ENCODE assay signal across 1 cellular context in the genomic region with DNA sequence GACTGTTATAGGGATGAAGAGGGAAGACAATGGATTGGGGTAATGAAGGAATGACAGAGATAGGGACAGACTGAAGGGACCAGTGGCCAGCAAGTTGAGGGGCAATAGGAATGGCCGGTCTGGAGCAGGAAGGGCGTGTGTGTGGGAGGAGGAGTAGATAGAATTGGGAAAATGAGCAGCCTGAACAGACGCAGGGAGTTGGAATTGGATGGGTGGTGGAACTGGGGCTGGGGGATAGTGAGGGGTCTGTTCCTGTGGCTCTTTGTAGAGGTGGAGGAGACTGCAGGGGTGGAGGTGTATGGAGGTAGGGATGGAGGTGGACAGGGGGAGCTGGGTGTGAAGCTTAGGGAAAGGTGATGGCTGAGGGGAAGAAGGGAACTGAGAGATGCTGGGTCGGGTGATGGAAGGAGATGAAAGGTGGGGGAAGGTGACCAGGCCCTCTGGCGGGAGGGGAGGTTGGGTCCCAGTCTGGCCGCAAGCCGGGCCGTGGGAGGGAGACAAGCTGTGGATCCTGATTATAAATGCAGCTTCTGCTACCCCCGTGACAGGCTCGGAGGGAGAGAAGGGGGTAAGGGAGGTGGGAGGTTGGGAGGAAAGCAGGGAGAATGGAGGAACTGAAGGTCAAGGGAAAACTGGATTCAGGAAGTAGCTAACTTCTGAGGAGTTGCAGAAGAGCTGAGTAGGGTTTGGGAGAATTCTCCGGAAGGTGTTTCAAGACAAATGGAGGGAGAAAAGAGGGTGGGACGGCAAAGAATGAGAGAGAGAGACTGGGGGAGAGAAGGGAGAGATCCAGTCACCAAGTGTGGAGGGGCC.
TF ChIP-seq lines count a peak whose summit lies in the region.

No MANE protein-coding gene starts in this region.

TF ChIP-seq in K562, 482 proteins besides CTCF, POLR2A, EP300 and RAD21 (continued from another document and continues in another):
- TF ChIP-seq, protein P1, sequence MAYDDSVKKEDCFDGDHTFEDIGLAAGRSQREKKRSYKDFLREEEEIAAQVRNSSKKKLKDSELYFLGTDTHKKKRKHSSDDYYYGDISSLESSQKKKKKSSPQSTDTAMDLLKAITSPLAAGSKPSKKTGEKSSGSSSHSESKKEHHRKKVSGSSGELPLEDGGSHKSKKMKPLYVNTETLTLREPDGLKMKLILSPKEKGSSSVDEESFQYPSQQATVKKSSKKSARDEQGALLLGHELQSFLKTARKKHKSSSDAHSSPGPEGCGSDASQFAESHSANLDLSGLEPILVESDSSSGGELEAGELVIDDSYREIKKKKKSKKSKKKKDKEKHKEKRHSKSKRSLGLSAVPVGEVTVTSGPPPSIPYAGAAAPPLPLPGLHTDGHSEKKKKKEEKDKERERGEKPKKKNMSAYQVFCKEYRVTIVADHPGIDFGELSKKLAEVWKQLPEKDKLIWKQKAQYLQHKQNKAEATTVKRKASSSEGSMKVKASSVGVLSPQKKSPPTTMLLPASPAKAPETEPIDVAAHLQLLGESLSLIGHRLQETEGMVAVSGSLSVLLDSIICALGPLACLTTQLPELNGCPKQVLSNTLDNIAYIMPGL (CRISPR knock-in tag; IDR thresholded peaks at IDR 0.05): 0 out of 2 replicates have a peak, but pooled peaks have one; percentile 13
- TF ChIP-seq MIER1 (IDR thresholded peaks at IDR 0.05; ENCODE audit: low read depth) (peak; percentile 72; the same call in 1 of the 2 replicates), U2AF1 (optimal IDR thresholded peaks at IDR 0.05; ENCODE audit: low read depth, low read length) (no peak), CSDE1 (IDR thresholded peaks at IDR 0.05) (peak in 1 of 2 experiments; percentile 31; a peak in 1 of 4 replicates), ZNF24 (IDR thresholded peaks at IDR 0.05) (peak; percentile 10; the same call in 1 of the 2 replicates), ETV1 (tag; conservative IDR thresholded peaks at IDR 0.05; ENCODE audit: low read depth) (peak; percentile 15; the same call in 1 of the 2 replicates), SMAD2 (IDR thresholded peaks at IDR 0.05; ENCODE audit: low read depth, low read length) (no peak), NFRKB (IDR thresholded peaks at IDR 0.05; ENCODE audit: low read depth) (peak; percentile 94), ATF7 (IDR thresholded peaks at IDR 0.05) (0 out of 2 replicates have a peak, but pooled peaks have one; percentile 32), ZNF316 (IDR thresholded peaks at IDR 0.05) (peak; percentile 14; the same call in 1 of the 2 replicates), ZNF197 (CRISPR knock-in tag; IDR thresholded peaks at IDR 0.05; ENCODE audit: low read depth) (no peak), ZNF830 (CRISPR knock-in tag; IDR thresholded peaks at IDR 0.05) (no peak), ZNF668 (CRISPR knock-in tag; IDR thresholded peaks at IDR 0.05) (no peak), NBN (IDR thresholded peaks at IDR 0.05; ENCODE audit: low read depth) (peak; percentile 80; the same call in 1 of the 2 replicates), TAL1 (IDR thresholded peaks at IDR 0.05) (peak; percentile 63; the same call in 1 of the 2 replicates), BRD9 (IDR thresholded peaks at IDR 0.05; ENCODE audit: low read depth, partially characterized antibody) (peak; percentile 87), PTBP1 (IDR thresholded peaks at IDR 0.05; ENCODE audit: low read depth, low read length) (0 out of 2 replicates have a peak, but pooled peaks have one; percentile 18), BACH1 (tag; IDR thresholded peaks at IDR 0.05) (no peak), NR3C1 (CRISPR knock-in tag; IDR thresholded peaks at IDR 0.05) (no peak), ZBTB1 (CRISPR knock-in tag; IDR thresholded peaks at IDR 0.05; ENCODE audit: borderline replicate concordance, low read depth) (0 out of 2 replicates have a peak, but pooled peaks have one; percentile 36), POLR2G (IDR thresholded peaks at IDR 0.05; ENCODE audit: low read depth, low read length) (no peak), TRIM28 (IDR thresholded peaks at IDR 0.05) (0 out of 2 replicates have a peak, but pooled peaks have one; percentile 42), CC2D1A (IDR thresholded peaks at IDR 0.05) (peak; percentile 81; the same call in 1 of the 2 replicates), SMAD4 (CRISPR knock-in tag; conservative IDR thresholded peaks at IDR 0.05) (peak; percentile 43), ATF1 (CRISPR knock-in tag; IDR thresholded peaks at IDR 0.05) (no peak), ATF1 (tag; IDR thresholded peaks at IDR 0.05) (0 out of 2 replicates have a peak, but pooled peaks have one; percentile 14), HMG20A (CRISPR knock-in tag; conservative IDR thresholded peaks at IDR 0.05) (no peak), CBFA2T2 (conservative IDR thresholded peaks at IDR 0.05) (peak; percentile 77), PHF8 (IDR thresholded peaks at IDR 0.05; ENCODE audit: borderline replicate concordance, low read length) (peak; percentile 52; the same call in 1 of the 2 replicates)
- TF ChIP-seq, protein P2, sequence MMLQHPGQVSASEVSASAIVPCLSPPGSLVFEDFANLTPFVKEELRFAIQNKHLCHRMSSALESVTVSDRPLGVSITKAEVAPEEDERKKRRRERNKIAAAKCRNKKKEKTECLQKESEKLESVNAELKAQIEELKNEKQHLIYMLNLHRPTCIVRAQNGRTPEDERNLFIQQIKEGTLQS (IDR thresholded peaks at IDR 0.05): 0 out of 2 replicates have a peak, but pooled peaks have one; percentile 38
- TF ChIP-seq, protein P2 (CRISPR knock-in tag; conservative IDR thresholded peaks at IDR 0.05): no peak
- TF ChIP-seq, protein P3, sequence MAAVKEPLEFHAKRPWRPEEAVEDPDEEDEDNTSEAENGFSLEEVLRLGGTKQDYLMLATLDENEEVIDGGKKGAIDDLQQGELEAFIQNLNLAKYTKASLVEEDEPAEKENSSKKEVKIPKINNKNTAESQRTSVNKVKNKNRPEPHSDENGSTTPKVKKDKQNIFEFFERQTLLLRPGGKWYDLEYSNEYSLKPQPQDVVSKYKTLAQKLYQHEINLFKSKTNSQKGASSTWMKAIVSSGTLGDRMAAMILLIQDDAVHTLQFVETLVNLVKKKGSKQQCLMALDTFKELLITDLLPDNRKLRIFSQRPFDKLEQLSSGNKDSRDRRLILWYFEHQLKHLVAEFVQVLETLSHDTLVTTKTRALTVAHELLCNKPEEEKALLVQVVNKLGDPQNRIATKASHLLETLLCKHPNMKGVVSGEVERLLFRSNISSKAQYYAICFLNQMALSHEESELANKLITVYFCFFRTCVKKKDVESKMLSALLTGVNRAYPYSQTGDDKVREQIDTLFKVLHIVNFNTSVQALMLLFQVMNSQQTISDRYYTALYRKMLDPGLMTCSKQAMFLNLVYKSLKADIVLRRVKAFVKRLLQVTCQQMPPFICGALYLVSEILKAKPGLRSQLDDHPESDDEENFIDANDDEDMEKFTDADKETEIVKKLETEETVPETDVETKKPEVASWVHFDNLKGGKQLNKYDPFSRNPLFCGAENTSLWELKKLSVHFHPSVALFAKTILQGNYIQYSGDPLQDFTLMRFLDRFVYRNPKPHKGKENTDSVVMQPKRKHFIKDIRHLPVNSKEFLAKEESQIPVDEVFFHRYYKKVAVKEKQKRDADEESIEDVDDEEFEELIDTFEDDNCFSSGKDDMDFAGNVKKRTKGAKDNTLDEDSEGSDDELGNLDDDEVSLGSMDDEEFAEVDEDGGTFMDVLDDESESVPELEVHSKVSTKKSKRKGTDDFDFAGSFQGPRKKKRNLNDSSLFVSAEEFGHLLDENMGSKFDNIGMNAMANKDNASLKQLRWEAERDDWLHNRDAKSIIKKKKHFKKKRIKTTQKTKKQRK (IDR thresholded peaks at IDR 0.05; ENCODE audit: borderline replicate concordance, low read depth, low read length): no peak
- TF ChIP-seq, protein P4, sequence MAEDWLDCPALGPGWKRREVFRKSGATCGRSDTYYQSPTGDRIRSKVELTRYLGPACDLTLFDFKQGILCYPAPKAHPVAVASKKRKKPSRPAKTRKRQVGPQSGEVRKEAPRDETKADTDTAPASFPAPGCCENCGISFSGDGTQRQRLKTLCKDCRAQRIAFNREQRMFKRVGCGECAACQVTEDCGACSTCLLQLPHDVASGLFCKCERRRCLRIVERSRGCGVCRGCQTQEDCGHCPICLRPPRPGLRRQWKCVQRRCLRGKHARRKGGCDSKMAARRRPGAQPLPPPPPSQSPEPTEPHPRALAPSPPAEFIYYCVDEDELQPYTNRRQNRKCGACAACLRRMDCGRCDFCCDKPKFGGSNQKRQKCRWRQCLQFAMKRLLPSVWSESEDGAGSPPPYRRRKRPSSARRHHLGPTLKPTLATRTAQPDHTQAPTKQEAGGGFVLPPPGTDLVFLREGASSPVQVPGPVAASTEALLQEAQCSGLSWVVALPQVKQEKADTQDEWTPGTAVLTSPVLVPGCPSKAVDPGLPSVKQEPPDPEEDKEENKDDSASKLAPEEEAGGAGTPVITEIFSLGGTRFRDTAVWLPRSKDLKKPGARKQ (CRISPR knock-in tag; IDR thresholded peaks at IDR 0.05): no peak
- TF ChIP-seq, protein P5, sequence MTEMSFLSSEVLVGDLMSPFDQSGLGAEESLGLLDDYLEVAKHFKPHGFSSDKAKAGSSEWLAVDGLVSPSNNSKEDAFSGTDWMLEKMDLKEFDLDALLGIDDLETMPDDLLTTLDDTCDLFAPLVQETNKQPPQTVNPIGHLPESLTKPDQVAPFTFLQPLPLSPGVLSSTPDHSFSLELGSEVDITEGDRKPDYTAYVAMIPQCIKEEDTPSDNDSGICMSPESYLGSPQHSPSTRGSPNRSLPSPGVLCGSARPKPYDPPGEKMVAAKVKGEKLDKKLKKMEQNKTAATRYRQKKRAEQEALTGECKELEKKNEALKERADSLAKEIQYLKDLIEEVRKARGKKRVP (CRISPR knock-in tag; IDR thresholded peaks at IDR 0.05): no peak
- TF ChIP-seq, protein P6, sequence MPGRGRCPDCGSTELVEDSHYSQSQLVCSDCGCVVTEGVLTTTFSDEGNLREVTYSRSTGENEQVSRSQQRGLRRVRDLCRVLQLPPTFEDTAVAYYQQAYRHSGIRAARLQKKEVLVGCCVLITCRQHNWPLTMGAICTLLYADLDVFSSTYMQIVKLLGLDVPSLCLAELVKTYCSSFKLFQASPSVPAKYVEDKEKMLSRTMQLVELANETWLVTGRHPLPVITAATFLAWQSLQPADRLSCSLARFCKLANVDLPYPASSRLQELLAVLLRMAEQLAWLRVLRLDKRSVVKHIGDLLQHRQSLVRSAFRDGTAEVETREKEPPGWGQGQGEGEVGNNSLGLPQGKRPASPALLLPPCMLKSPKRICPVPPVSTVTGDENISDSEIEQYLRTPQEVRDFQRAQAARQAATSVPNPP (IDR thresholded peaks at IDR 0.05; ENCODE audit: borderline replicate concordance, insufficient read depth, insufficient read length): no peak
- TF ChIP-seq, protein P7, sequence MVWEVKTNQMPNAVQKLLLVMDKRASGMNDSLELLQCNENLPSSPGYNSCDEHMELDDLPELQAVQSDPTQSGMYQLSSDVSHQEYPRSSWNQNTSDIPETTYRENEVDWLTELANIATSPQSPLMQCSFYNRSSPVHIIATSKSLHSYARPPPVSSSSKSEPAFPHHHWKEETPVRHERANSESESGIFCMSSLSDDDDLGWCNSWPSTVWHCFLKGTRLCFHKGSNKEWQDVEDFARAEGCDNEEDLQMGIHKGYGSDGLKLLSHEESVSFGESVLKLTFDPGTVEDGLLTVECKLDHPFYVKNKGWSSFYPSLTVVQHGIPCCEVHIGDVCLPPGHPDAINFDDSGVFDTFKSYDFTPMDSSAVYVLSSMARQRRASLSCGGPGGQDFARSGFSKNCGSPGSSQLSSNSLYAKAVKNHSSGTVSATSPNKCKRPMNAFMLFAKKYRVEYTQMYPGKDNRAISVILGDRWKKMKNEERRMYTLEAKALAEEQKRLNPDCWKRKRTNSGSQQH (CRISPR knock-in tag; IDR thresholded peaks at IDR 0.05): peak; percentile 76
- TF ChIP-seq, protein P8, sequence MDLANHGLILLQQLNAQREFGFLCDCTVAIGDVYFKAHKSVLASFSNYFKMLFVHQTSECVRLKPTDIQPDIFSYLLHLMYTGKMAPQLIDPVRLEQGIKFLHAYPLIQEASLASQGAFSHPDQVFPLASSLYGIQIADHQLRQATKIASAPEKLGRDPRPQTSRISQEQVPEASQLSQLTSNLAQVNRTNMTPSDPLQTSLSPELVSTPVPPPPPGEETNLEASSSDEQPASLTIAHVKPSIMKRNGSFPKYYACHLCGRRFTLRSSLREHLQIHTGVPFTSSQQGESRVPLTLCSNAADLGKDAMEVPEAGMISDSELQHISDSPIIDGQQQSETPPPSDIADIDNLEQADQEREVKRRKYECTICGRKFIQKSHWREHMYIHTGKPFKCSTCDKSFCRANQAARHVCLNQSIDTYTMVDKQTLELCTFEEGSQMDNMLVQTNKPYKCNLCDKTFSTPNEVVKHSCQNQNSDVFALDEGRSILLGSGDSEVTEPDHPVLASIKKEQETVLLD (IDR thresholded peaks at IDR 0.05): 0 out of 2 replicates have a peak, but pooled peaks have one; percentile 34
- TF ChIP-seq, protein P9, sequence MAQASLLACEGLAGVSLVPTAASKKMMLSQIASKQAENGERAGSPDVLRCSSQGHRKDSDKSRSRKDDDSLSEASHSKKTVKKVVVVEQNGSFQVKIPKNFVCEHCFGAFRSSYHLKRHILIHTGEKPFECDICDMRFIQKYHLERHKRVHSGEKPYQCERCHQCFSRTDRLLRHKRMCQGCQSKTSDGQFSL (CRISPR knock-in tag; IDR thresholded peaks at IDR 0.05): no peak
- TF ChIP-seq, protein P9 (tag; IDR thresholded peaks at IDR 0.05): no peak
- TF ChIP-seq, protein P10, sequence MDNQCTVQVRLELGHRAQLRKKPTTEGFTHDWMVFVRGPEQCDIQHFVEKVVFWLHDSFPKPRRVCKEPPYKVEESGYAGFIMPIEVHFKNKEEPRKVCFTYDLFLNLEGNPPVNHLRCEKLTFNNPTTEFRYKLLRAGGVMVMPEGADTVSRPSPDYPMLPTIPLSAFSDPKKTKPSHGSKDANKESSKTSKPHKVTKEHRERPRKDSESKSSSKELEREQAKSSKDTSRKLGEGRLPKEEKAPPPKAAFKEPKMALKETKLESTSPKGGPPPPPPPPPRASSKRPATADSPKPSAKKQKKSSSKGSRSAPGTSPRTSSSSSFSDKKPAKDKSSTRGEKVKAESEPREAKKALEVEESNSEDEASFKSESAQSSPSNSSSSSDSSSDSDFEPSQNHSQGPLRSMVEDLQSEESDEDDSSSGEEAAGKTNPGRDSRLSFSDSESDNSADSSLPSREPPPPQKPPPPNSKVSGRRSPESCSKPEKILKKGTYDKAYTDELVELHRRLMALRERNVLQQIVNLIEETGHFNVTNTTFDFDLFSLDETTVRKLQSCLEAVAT (IDR thresholded peaks at IDR 0.05): peak in 1 of 2 experiments; percentile 81; a peak in 2 of 4 replicates
- TF ChIP-seq, protein P11, sequence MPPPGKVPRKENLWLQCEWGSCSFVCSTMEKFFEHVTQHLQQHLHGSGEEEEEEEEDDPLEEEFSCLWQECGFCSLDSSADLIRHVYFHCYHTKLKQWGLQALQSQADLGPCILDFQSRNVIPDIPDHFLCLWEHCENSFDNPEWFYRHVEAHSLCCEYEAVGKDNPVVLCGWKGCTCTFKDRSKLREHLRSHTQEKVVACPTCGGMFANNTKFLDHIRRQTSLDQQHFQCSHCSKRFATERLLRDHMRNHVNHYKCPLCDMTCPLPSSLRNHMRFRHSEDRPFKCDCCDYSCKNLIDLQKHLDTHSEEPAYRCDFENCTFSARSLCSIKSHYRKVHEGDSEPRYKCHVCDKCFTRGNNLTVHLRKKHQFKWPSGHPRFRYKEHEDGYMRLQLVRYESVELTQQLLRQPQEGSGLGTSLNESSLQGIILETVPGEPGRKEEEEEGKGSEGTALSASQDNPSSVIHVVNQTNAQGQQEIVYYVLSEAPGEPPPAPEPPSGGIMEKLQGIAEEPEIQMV (tag; conservative IDR thresholded peaks at IDR 0.05; ENCODE audit: low read depth): 0 out of 2 replicates have a peak, but pooled peaks have one; percentile 12
